ENCODE assay signal across 1 cellular context in the genomic region with DNA sequence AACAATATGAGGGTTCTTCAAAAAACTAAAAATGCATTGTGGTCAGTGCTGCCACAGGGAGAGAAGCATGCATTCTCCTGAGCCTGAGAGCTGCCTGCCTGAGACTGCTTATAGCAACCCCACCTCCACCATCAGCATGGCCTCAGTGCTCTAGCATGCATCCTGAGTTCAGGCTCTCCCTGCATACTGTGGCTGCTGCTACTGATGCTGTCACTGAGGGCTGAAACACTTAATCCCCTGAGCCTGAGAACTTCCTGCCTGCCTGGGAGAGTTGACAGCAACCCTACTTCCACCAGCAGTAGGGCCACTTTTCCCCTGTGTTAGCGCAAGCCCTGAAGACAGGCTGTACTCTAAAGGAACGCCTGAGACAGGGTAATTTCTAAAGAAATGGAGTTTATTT.
TF ChIP-seq lines count a peak whose summit lies in the region.

No MANE protein-coding gene starts in this region.

TF ChIP-seq in WTC11, 78 proteins besides CTCF, POLR2A, EP300 and RAD21 (continued from another document):
- TF ChIP-seq E2F1 (CRISPR knock-in tag; IDR thresholded peaks at IDR 0.05) (no peak), IRF2 (CRISPR knock-in tag; IDR thresholded peaks at IDR 0.05; ENCODE audit: borderline replicate concordance, low read depth) (no peak), TP53 (CRISPR knock-in tag; IDR thresholded peaks at IDR 0.05) (no peak), ZNF396 (CRISPR knock-in tag; IDR thresholded peaks at IDR 0.05; ENCODE audit: borderline replicate concordance) (no peak), FOXJ3 (CRISPR knock-in tag; IDR thresholded peaks at IDR 0.05; ENCODE audit: borderline replicate concordance) (no peak), CDX4 (CRISPR knock-in tag; IDR thresholded peaks at IDR 0.05; ENCODE audit: borderline replicate concordance) (no peak)
- TF ChIP-seq, protein P1, sequence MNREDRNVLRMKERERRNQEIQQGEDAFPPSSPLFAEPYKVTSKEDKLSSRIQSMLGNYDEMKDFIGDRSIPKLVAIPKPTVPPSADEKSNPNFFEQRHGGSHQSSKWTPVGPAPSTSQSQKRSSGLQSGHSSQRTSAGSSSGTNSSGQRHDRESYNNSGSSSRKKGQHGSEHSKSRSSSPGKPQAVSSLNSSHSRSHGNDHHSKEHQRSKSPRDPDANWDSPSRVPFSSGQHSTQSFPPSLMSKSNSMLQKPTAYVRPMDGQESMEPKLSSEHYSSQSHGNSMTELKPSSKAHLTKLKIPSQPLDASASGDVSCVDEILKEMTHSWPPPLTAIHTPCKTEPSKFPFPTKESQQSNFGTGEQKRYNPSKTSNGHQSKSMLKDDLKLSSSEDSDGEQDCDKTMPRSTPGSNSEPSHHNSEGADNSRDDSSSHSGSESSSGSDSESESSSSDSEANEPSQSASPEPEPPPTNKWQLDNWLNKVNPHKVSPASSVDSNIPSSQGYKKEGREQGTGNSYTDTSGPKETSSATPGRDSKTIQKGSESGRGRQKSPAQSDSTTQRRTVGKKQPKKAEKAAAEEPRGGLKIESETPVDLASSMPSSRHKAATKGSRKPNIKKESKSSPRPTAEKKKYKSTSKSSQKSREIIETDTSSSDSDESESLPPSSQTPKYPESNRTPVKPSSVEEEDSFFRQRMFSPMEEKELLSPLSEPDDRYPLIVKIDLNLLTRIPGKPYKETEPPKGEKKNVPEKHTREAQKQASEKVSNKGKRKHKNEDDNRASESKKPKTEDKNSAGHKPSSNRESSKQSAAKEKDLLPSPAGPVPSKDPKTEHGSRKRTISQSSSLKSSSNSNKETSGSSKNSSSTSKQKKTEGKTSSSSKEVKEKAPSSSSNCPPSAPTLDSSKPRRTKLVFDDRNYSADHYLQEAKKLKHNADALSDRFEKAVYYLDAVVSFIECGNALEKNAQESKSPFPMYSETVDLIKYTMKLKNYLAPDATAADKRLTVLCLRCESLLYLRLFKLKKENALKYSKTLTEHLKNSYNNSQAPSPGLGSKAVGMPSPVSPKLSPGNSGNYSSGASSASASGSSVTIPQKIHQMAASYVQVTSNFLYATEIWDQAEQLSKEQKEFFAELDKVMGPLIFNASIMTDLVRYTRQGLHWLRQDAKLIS (CRISPR knock-in tag; IDR thresholded peaks at IDR 0.05; ENCODE audit: borderline replicate concordance): no peak
- TF ChIP-seq, protein P2, sequence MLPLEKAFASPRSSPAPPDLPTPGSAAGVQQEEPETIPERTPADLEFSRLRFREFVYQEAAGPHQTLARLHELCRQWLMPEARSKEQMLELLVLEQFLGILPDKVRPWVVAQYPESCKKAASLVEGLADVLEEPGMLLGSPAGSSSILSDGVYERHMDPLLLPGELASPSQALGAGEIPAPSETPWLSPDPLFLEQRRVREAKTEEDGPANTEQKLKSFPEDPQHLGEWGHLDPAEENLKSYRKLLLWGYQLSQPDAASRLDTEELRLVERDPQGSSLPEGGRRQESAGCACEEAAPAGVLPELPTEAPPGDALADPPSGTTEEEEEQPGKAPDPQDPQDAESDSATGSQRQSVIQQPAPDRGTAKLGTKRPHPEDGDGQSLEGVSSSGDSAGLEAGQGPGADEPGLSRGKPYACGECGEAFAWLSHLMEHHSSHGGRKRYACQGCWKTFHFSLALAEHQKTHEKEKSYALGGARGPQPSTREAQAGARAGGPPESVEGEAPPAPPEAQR (CRISPR knock-in tag; IDR thresholded peaks at IDR 0.05): no peak
